In the genomic region with DNA sequence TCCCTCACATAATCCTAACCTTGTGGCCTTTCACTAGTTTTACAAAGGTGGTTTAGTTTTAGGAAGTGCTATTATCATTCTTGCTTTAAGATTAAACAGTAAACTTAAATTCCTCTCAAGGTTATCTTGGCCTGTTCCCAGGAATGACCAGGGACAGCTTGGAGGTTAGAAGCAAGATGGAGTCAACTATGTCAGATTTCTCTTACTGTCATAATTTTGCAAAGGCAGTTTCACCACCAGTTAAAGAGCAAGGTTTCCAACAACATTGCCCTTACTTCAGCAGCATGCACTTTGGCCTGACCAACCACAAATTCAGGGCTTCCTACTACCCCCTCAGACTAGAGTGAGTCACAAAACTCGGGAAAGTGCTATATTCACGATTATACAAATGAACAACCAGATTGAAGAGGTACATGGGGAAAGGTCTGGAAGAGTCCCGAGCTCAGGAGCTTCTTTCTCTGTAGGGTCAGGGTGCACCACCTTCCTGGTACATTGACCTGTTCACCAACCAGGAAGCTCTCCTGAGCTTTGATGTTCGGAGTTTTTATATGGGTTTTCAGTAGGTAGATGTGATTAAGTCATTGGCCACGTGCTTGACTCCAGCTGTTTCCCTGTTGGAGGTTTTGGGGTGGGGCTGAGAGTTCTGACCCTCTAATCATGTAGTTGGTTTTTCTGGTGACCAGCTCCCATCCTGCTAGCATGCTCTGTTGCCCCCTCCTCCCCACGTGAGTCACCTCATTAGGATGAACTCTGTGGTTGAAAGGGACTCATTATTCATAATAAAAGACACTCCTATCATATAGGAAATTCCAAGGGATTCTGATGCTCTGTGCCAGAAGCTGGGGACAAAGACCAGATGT, we compare ENCODE assay signal across 1 cellular context.
TF ChIP-seq lines count a peak whose summit lies in the region.

No MANE protein-coding gene starts in this region.

TF ChIP-seq in IMR-90, 13 proteins besides CTCF, POLR2A, EP300 and RAD21 (continued from another document):
- TF ChIP-seq MAZ (IDR thresholded peaks at IDR 0.05; ENCODE audit: borderline replicate concordance, low read depth, low read length) = peak; percentile 82
- TF ChIP-seq USF2 (IDR thresholded peaks at IDR 0.05; ENCODE audit: low read depth, low read length) = peak; percentile 73
- peak; percentile 67 for TF ChIP-seq BHLHE40 (IDR thresholded peaks at IDR 0.05; ENCODE audit: low read depth, low read length)
- TF ChIP-seq CEBPB (IDR thresholded peaks at IDR 0.05; ENCODE audit: low read depth, low read length) = 0 out of 2 replicates have a peak, but pooled peaks have one; percentile 1
